In the genomic region with DNA sequence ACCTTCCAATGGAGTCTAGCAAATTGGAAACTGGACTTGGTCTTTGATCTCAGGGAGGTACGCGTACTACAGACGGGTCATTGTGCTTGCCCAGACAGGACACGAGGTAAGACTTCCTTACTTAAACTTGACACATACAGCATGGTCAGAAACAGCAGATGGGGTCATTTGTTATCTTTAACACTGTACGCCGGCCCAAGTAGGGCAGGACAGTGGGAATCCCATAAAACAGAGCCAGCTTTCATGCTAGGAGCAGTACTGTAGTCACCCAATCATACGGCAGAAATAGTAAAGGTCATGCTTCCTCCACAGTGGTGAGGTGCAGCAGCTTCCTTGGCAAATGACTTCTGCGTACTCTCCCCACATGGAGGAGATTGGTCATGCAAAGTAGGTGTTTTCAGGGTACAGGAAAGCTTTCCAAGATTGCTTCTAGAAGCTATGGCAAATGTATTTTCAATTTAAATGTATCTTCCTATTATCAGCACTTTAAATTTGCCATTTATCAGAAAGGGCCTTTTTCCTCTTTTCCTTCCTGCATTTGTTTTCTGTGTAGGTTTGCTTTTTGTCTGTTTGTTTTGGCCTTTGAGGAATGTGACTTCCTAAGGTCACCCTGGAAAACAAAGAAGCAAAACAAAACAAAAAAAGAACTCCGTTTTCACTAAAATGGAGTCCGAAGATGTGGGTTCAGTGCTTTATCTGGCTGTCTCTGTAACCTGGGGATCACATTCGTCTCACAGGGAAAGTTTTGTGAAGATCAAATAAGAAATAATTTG, we compare ENCODE assay signal across 15 cellular contexts.
DNase-seq lines count a peak whose midpoint lies in the region; ATAC-seq, FAIRE-seq and TF ChIP-seq lines count a peak whose summit lies in the region.
"Had no signal": no experiment of that assay in that cellular context is flagged by ENCODE, and none has a peak within 500 bp of the region (broad histone marks: within the 10 kb centered on the region; RNA-seq: fewer than 3 reads in every experiment).

No MANE protein-coding gene starts in this region.

- H3K27ac ChIP-seq in astrocyte (ENCODE audit: low read depth, low read length) (no peak overlapping the region), neural cell (ENCODE audit: low read length) (peak overlapping the region; percentile 75), lower lobe of right lung (no peak overlapping the region)
- H3K27ac ChIP-seq: coronary artery, neutrophil, spleen had no signal

- TF ChIP-seq CTCF in astrocyte (IDR thresholded peaks at IDR 0.05; ENCODE audit: insufficient read depth, low read depth, low read length) (no peak), neural cell (IDR thresholded peaks at IDR 0.05; ENCODE audit: poor library complexity, severe bottlenecking) (no peak), lower lobe of right lung (IDR thresholded peaks at IDR 0.05) (no peak), GM13977 (IDR thresholded peaks at IDR 0.05; ENCODE audit: extremely low read depth, insufficient read depth, missing control alignments) (no peak)

- intact Hi-C loops in left cardiac atrium (cut with DNase I), result loop anchor here in 1 of 2 donors (10.0 kb wide), 1 partner anchor 261 kb away; no protein-coding TSS in a partner anchor
- intact Hi-C loops in lower lobe of right lung (cut with DNase I), result no loop called here

- H3K9me3 ChIP-seq in astrocyte (ENCODE audit: insufficient read depth, low read depth, low read length) (no peaks in the 10 kb centered on the region), neural cell (ENCODE audit: low read length) (no peaks in the 10 kb centered on the region), lower lobe of right lung (no peaks in the 10 kb centered on the region)
- H3K9me3 ChIP-seq: neutrophil, spleen had no signal

- no peak for TF ChIP-seq EP300 in neural cell (conservative IDR thresholded peaks at IDR 0.05; ENCODE audit: poor library complexity, severe bottlenecking)

- H3K36me3 Mint-ChIP-seq in astrocyte (ENCODE audit: low read depth, unreplicated experiment), result no peaks in the 10 kb centered on the region
- no peaks in the 10 kb centered on the region for H3K36me3 Mint-ChIP-seq in activated T-cell treated with anti-CD3 and anti-CD28 coated beads, Interleukin-2, amount 50 U/mL, for 24 hours (ENCODE audit: low read depth)

- H3K4me2 ChIP-seq in astrocyte (ENCODE audit: low read length) (no peak overlapping the region), neural cell (ENCODE audit: low read length) (no peak overlapping the region)

- no peaks in the 10 kb centered on the region for H3K27me3 Mint-ChIP-seq in astrocyte (ENCODE audit: low read depth, unreplicated experiment)
- no peaks in the 10 kb centered on the region for H3K27me3 Mint-ChIP-seq in activated T-cell treated with anti-CD3 and anti-CD28 coated beads, Interleukin-2, amount 50 U/mL, for 24 hours

- H3K9me3 Mint-ChIP-seq in astrocyte (ENCODE audit: unreplicated experiment), result no peaks in the 10 kb centered on the region
- peaks cover 12% of the 10 kb centered on the region for H3K9me3 Mint-ChIP-seq in activated T-cell treated with anti-CD3 and anti-CD28 coated beads, Interleukin-2, amount 50 U/mL, for 24 hours

- H3K4me3 ChIP-seq in astrocyte (ENCODE audit: insufficient read depth, low read depth, low read length) (no peak overlapping the region), neural cell (ENCODE audit: low read length) (no peak overlapping the region), lower lobe of right lung (no peak overlapping the region)
- H3K4me3 ChIP-seq: coronary artery, spleen had no signal

- H3K9me2 ChIP-seq in neural cell (ENCODE audit: insufficient read depth, low read length), result no peaks in the 10 kb centered on the region

- H3K4me3 Mint-ChIP-seq in astrocyte (ENCODE audit: unreplicated experiment), result no peak overlapping the region
- no peak overlapping the region for H3K4me3 Mint-ChIP-seq in activated T-cell treated with anti-CD3 and anti-CD28 coated beads, Interleukin-2, amount 50 U/mL, for 24 hours

- H3K27me3 ChIP-seq in astrocyte (ENCODE audit: insufficient read depth, low read length) (no peaks in the 10 kb centered on the region), neural cell (ENCODE audit: insufficient read depth, low read depth, low read length) (no peaks in the 10 kb centered on the region), lower lobe of right lung (ENCODE audit: low read depth) (no peaks in the 10 kb centered on the region)
- H3K27me3 ChIP-seq: neutrophil, spleen had no signal

- H3K36me3 ChIP-seq in astrocyte (ENCODE audit: insufficient read depth, low read length), result no peaks in the 10 kb centered on the region
- H3K36me3 ChIP-seq in neural cell (ENCODE audit: insufficient read depth, low read length), result no peaks in the 10 kb centered on the region
- no peaks in the 10 kb centered on the region for H3K36me3 ChIP-seq in lower lobe of right lung
- H3K36me3 ChIP-seq: neutrophil, spleen had no signal

- FAIRE-seq in astrocyte (lab: Jason Lieb, UNC), result no peak
- FAIRE-seq: HTR-8/SVneo, islet of Langerhans had no signal

- no peaks in the 10 kb centered on the region for H3F3A ChIP-seq in neural cell (ENCODE audit: insufficient read depth, low read length, poor library complexity, severe bottlenecking)

- H3K4me1 ChIP-seq in astrocyte (ENCODE audit: insufficient read depth, low read length), result peaks cover 9% of the 10 kb centered on the region
- H3K4me1 ChIP-seq in lower lobe of right lung, result no peaks in the 10 kb centered on the region

- TF ChIP-seq RAD21 in neural cell (conservative IDR thresholded peaks at IDR 0.05), result no peak

- DNase-seq in COLO829 (ENCODE audit: low spot score), result peak; percentile 21
- no peak for DNase-seq in astrocyte (ENCODE audit: low read depth)
- no peak for DNase-seq in left cardiac atrium
- no peak for DNase-seq in activated T-cell treated with anti-CD3 and anti-CD28 coated beads, Interleukin-2, amount 50 U/mL, for 24 hours
- no peak for DNase-seq in lower lobe of right lung
- DNase-seq in GM13977 (ENCODE audit: low spot score), result no peak
- DNase-seq: foreskin fibroblast, NCI-H2171 treated with DMSO at 0.1 percent for 48 hours, spleen had no signal

- H2AFZ ChIP-seq in astrocyte (ENCODE audit: low read depth, low read length) (no peak overlapping the region), neural cell (ENCODE audit: low read depth, low read length) (no peak overlapping the region)

- no peaks in the 10 kb centered on the region for H4K20me1 ChIP-seq in astrocyte (ENCODE audit: insufficient read depth, low read length)
- no peaks in the 10 kb centered on the region for H4K20me1 ChIP-seq in neural cell (ENCODE audit: insufficient read depth)

- H3K79me2 ChIP-seq in astrocyte (ENCODE audit: insufficient read depth, low read length), result no peaks in the 10 kb centered on the region
- H3K79me2 ChIP-seq in neural cell (replicated peaks; ENCODE audit: insufficient read depth, low read length), result no peaks in the 10 kb centered on the region

- ATAC-seq in left cardiac atrium (peak; percentile 41 to 48), GM21526 (IDR thresholded peaks at IDR 0.05; ENCODE audit: low FRiP score, unreplicated experiment) (no peak), lower lobe of right lung (no peak)

- in situ Hi-C loops in GM13977 (cut with MboI; ENCODE audit: low pct_unique_long_range_greater_than_20kb, low sequenced_read_pairs, unreplicated experiment), result no loop called here

- H3K9ac ChIP-seq in astrocyte (ENCODE audit: low read length), result no peak overlapping the region
- no peak overlapping the region for H3K9ac ChIP-seq in neural cell (ENCODE audit: low read length)

- peaks cover 46% of the 10 kb centered on the region for H3K4me1 Mint-ChIP-seq in astrocyte (ENCODE audit: low read depth, unreplicated experiment)
- no peaks in the 10 kb centered on the region for H3K4me1 Mint-ChIP-seq in activated T-cell treated with anti-CD3 and anti-CD28 coated beads, Interleukin-2, amount 50 U/mL, for 24 hours (ENCODE audit: low read depth)

- H3K27ac Mint-ChIP-seq in astrocyte (ENCODE audit: unreplicated experiment), result peak overlapping the region; percentile 27
- H3K27ac Mint-ChIP-seq in activated T-cell treated with anti-CD3 and anti-CD28 coated beads, Interleukin-2, amount 50 U/mL, for 24 hours, result no peak overlapping the region

TF ChIP-seq in neural cell, 6 proteins besides CTCF, POLR2A, EP300 and RAD21:
- no peak for TF ChIP-seq EZH2 (IDR thresholded peaks at IDR 0.05; ENCODE audit: borderline replicate concordance, insufficient read depth, low read length, poor library complexity, severe bottlenecking)
- no peak for TF ChIP-seq TAF1 (IDR thresholded peaks at IDR 0.05; ENCODE audit: low read depth)
- TF ChIP-seq POLR2AphosphoS5 (IDR thresholded peaks at IDR 0.05), result no peak
- TF ChIP-seq, protein P1, sequence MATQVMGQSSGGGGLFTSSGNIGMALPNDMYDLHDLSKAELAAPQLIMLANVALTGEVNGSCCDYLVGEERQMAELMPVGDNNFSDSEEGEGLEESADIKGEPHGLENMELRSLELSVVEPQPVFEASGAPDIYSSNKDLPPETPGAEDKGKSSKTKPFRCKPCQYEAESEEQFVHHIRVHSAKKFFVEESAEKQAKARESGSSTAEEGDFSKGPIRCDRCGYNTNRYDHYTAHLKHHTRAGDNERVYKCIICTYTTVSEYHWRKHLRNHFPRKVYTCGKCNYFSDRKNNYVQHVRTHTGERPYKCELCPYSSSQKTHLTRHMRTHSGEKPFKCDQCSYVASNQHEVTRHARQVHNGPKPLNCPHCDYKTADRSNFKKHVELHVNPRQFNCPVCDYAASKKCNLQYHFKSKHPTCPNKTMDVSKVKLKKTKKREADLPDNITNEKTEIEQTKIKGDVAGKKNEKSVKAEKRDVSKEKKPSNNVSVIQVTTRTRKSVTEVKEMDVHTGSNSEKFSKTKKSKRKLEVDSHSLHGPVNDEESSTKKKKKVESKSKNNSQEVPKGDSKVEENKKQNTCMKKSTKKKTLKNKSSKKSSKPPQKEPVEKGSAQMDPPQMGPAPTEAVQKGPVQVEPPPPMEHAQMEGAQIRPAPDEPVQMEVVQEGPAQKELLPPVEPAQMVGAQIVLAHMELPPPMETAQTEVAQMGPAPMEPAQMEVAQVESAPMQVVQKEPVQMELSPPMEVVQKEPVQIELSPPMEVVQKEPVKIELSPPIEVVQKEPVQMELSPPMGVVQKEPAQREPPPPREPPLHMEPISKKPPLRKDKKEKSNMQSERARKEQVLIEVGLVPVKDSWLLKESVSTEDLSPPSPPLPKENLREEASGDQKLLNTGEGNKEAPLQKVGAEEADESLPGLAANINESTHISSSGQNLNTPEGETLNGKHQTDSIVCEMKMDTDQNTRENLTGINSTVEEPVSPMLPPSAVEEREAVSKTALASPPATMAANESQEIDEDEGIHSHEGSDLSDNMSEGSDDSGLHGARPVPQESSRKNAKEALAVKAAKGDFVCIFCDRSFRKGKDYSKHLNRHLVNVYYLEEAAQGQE (IDR thresholded peaks at IDR 0.05; ENCODE audit: borderline replicate concordance), result no peak
- no peak for TF ChIP-seq MXI1 (conservative IDR thresholded peaks at IDR 0.05; ENCODE audit: poor library complexity, severe bottlenecking)
- TF ChIP-seq SMC3 (conservative IDR thresholded peaks at IDR 0.05; ENCODE audit: poor library complexity), result no peak

Comparison
In these comparisons a context has a peak if more than half of its experiments do, and no peak if none do; other contexts are left out.
1. ATAC-seq: peak in left cardiac atrium (2 of 2); none in GM21526 (single experiment) and lower lobe of right lung (0 of 2).